ENCODE assay signal across 2 cellular contexts in genomic region chr12:95735728-95736127, GRCh38. TPM values are rescaled to one million over a fixed set of nuclear protein-coding genes. Genes with fewer than 3 reads are reported as not detected.
"Had no signal": no experiment of that assay in that cellular context is flagged by ENCODE, and none has a peak within 500 bp of the region (broad histone marks: within the 10 kb centered on the region; RNA-seq: fewer than 3 reads in every experiment).

No MANE protein-coding gene starts in this region.

RNA-seq across cellular contexts. Expression of gene NTN4, which starts 54.8 kb away (rescaled TPM):
- total RNA-seq: activated CD8-positive, alpha-beta T cell treated with anti-CD3 and anti-CD28 coated beads for 36 hours; T-helper 1 cell treated with Interleukin-12 subunit alpha and Interleukin-12 subunit beta and Interleukin-4 antibody, amounts not matched to agents 30 ng/mL and 1 ng/mL, for 36 hours had no signal
